In genomic region chr12:92404259-92404894, GRCh38 we compare ENCODE assay signal across 1 cellular context.
TF ChIP-seq lines count a peak whose summit lies in the region.

No MANE protein-coding gene starts in this region.

TF ChIP-seq in K562, 482 proteins besides CTCF, POLR2A, EP300 and RAD21 (continued from another document and continues in another):
- TF ChIP-seq USF2 (CRISPR knock-in tag; IDR thresholded peaks at IDR 0.05) (no peak), GTF2E2 (tag; IDR thresholded peaks at IDR 0.05) (0 out of 2 replicates have a peak, but pooled peaks have one; percentile 20), ZNF253 (CRISPR knock-in tag; conservative IDR thresholded peaks at IDR 0.05) (no peak), ZNF79 (CRISPR knock-in tag; IDR thresholded peaks at IDR 0.05; ENCODE audit: low read depth) (no peak), RBM25 (IDR thresholded peaks at IDR 0.05; ENCODE audit: low read depth, low read length, severe bottlenecking) (no peak), BRD4 (IDR thresholded peaks at IDR 0.05) (no peak), PHTF2 (CRISPR knock-in tag; IDR thresholded peaks at IDR 0.05) (no peak), MAFK (IDR thresholded peaks at IDR 0.05; ENCODE audit: low read length) (no peak), BRCA1 (IDR thresholded peaks at IDR 0.05) (no peak), BRCA1 (CRISPR knock-in tag; IDR thresholded peaks at IDR 0.05) (no peak), ATF7 (IDR thresholded peaks at IDR 0.05) (no peak), DACH1 (IDR thresholded peaks at IDR 0.05; ENCODE audit: partially characterized antibody) (peak; percentile 82), ZNF696 (CRISPR knock-in tag; conservative IDR thresholded peaks at IDR 0.05) (no peak), SP2 (IDR thresholded peaks at IDR 0.05; ENCODE audit: extremely low read depth, low read depth, low read length, poor library complexity, severe bottlenecking) (no peak), ZNF224 (CRISPR knock-in tag; IDR thresholded peaks at IDR 0.05) (no peak), SAFB (IDR thresholded peaks at IDR 0.05; ENCODE audit: borderline replicate concordance, low read depth, low read length) (no peak), MED1 (CRISPR knock-in tag; IDR thresholded peaks at IDR 0.05; ENCODE audit: borderline replicate concordance) (no peak), BMI1 (IDR thresholded peaks at IDR 0.05; ENCODE audit: low read length) (no peak), ZEB2 (IDR thresholded peaks at IDR 0.05) (no peak), RB1 (IDR thresholded peaks at IDR 0.05; ENCODE audit: low read depth) (no peak), ZNF717 (CRISPR knock-in tag; IDR thresholded peaks at IDR 0.05) (no peak), KAT2B (IDR thresholded peaks at IDR 0.05; ENCODE audit: low read depth, low read length) (no peak), HDAC8 (tag; IDR thresholded peaks at IDR 0.05) (no peak), PBX2 (CRISPR knock-in tag; IDR thresholded peaks at IDR 0.05; ENCODE audit: low read depth) (no peak), PBX2 (tag; conservative IDR thresholded peaks at IDR 0.05; ENCODE audit: low read depth) (no peak), RBFOX2 (IDR thresholded peaks at IDR 0.05; ENCODE audit: low read depth, low read length) (no peak), ASH1L (IDR thresholded peaks at IDR 0.05; ENCODE audit: borderline replicate concordance, low read depth, partially characterized antibody) (no peak), JUND (IDR thresholded peaks at IDR 0.05; ENCODE audit: borderline replicate concordance, low read depth, low read length) (peak; percentile 63; the same call in 1 of the 2 replicates), JUND (tag; IDR thresholded peaks at IDR 0.05; ENCODE audit: borderline replicate concordance, low read depth, low read length) (peak; percentile 73; the same call in 2 of the 3 replicates), YBX1 (IDR thresholded peaks at IDR 0.05) (no peak), JUN (IDR thresholded peaks at IDR 0.05; ENCODE audit: borderline replicate concordance, low read depth, low read length) (0 out of 2 replicates have a peak, but pooled peaks have one; percentile 10), JUN (CRISPR knock-in tag; IDR thresholded peaks at IDR 0.05; ENCODE audit: borderline replicate concordance) (no peak), THRB (CRISPR knock-in tag; conservative IDR thresholded peaks at IDR 0.05) (no peak), ZBTB40 (IDR thresholded peaks at IDR 0.05) (peak; percentile 28; the same call in 1 of the 2 replicates), ZBTB40 (CRISPR knock-in tag; IDR thresholded peaks at IDR 0.05) (no peak), ZNF23 (CRISPR knock-in tag; IDR thresholded peaks at IDR 0.05) (no peak), TCFL5 (CRISPR knock-in tag; conservative IDR thresholded peaks at IDR 0.05) (no peak), ZNF561 (CRISPR knock-in tag; conservative IDR thresholded peaks at IDR 0.05) (no peak), ZNF124 (CRISPR knock-in tag; IDR thresholded peaks at IDR 0.05) (no peak), GTF2F1 (IDR thresholded peaks at IDR 0.05; ENCODE audit: low read depth, low read length) (no peak), NCOR1 (IDR thresholded peaks at IDR 0.05) (no peak), KAT7 (CRISPR knock-in tag; IDR thresholded peaks at IDR 0.05; ENCODE audit: borderline replicate concordance) (no peak), ARID2 (IDR thresholded peaks at IDR 0.05) (no peak), CBFA2T3 (IDR thresholded peaks at IDR 0.05) (no peak), MYNN (IDR thresholded peaks at IDR 0.05) (no peak), MYNN (CRISPR knock-in tag; IDR thresholded peaks at IDR 0.05) (no peak), CREBBP (IDR thresholded peaks at IDR 0.05; ENCODE audit: low read depth, low read length) (no peak), DPF2 (IDR thresholded peaks at IDR 0.05) (no peak), ATF1 (CRISPR knock-in tag; IDR thresholded peaks at IDR 0.05) (no peak), ATF1 (tag; IDR thresholded peaks at IDR 0.05) (no peak), SRSF1 (IDR thresholded peaks at IDR 0.05; ENCODE audit: low read depth, low read length) (no peak)
- TF ChIP-seq, protein P1, sequence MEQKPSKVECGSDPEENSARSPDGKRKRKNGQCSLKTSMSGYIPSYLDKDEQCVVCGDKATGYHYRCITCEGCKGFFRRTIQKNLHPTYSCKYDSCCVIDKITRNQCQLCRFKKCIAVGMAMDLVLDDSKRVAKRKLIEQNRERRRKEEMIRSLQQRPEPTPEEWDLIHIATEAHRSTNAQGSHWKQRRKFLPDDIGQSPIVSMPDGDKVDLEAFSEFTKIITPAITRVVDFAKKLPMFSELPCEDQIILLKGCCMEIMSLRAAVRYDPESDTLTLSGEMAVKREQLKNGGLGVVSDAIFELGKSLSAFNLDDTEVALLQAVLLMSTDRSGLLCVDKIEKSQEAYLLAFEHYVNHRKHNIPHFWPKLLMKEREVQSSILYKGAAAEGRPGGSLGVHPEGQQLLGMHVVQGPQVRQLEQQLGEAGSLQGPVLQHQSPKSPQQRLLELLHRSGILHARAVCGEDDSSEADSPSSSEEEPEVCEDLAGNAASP (IDR thresholded peaks at IDR 0.05), result no peak
- TF ChIP-seq, protein P2, sequence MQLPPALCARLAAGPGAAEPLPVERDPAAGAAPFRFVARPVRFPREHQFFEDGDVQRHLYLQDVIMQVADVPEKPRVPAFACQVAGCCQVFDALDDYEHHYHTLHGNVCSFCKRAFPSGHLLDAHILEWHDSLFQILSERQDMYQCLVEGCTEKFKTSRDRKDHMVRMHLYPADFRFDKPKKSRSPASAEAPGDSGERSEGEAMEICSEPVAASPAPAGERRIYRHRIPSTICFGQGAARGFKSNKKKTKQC (CRISPR knock-in tag; IDR thresholded peaks at IDR 0.05), result no peak
- TF ChIP-seq, protein P3, sequence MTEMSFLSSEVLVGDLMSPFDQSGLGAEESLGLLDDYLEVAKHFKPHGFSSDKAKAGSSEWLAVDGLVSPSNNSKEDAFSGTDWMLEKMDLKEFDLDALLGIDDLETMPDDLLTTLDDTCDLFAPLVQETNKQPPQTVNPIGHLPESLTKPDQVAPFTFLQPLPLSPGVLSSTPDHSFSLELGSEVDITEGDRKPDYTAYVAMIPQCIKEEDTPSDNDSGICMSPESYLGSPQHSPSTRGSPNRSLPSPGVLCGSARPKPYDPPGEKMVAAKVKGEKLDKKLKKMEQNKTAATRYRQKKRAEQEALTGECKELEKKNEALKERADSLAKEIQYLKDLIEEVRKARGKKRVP (CRISPR knock-in tag; IDR thresholded peaks at IDR 0.05), result no peak
- TF ChIP-seq, protein P4, sequence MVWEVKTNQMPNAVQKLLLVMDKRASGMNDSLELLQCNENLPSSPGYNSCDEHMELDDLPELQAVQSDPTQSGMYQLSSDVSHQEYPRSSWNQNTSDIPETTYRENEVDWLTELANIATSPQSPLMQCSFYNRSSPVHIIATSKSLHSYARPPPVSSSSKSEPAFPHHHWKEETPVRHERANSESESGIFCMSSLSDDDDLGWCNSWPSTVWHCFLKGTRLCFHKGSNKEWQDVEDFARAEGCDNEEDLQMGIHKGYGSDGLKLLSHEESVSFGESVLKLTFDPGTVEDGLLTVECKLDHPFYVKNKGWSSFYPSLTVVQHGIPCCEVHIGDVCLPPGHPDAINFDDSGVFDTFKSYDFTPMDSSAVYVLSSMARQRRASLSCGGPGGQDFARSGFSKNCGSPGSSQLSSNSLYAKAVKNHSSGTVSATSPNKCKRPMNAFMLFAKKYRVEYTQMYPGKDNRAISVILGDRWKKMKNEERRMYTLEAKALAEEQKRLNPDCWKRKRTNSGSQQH (CRISPR knock-in tag; IDR thresholded peaks at IDR 0.05), result no peak
